17 cellular contexts compared by ENCODE assay signal in genomic region chr19:12464769-12465725, GRCh38. TPM values are rescaled to one million over a fixed set of nuclear protein-coding genes. Genes with fewer than 3 reads are reported as not detected.
A peak's percentile ranks its signal among the peaks of the same experiment; 100 is the strongest.
DNase-seq lines count a peak whose midpoint lies in the region; ATAC-seq, FAIRE-seq and TF ChIP-seq lines count a peak whose summit lies in the region.
"Had no signal": no experiment of that assay in that cellular context is flagged by ENCODE, and none has a peak within 500 bp of the region (broad histone marks: within the 10 kb centered on the region; RNA-seq: fewer than 3 reads in every experiment).

No MANE protein-coding gene starts in this region.

- intact Hi-C loops in GM12878 (cut with micrococcal nuclease; ENCODE audit: unreplicated experiment) = no loop called here

- no TSS peak for BruUV-seq in GM12878 (replicated peaks; lab: Mats Ljungman, UMichigan)

- H3K4me1 ChIP-seq in GM12878 (ENCODE audit: control insufficient read depth, insufficient read depth, low read length) = no peaks in the 10 kb centered on the region
- no peaks in the 10 kb centered on the region for H3K4me1 ChIP-seq in mesendoderm (ENCODE audit: control insufficient read depth, low read depth, low read length)
- no peaks in the 10 kb centered on the region for H3K4me1 ChIP-seq in GM23338 (ENCODE audit: insufficient read depth)
- H3K4me1 ChIP-seq: BE2C had no signal

- H3K9me3 ChIP-seq in GM12878 (replicated peaks; ENCODE audit: control insufficient read depth, insufficient read depth, low read length) = peaks cover 27% of the 10 kb centered on the region

- peaks cover 80% of the 10 kb centered on the region for H3K9me3 Mint-ChIP-seq in GM23338

- no peaks in the 10 kb centered on the region for H3K27me3 Mint-ChIP-seq in GM23338 (ENCODE audit: insufficient read depth, low read depth, poor library complexity)
- H3K27me3 Mint-ChIP-seq: CD4-positive, alpha-beta T cell had no signal

- H2AK5ac ChIP-seq in mesendoderm (ENCODE audit: low read length) = no peak overlapping the region

- TF ChIP-seq POLR2A in GM12878 (IDR thresholded peaks at IDR 0.05; ENCODE audit: low read depth, low read length) = no peak

- H4K20me1 ChIP-seq in GM12878 (ENCODE audit: control insufficient read depth, insufficient read depth) (no peaks in the 10 kb centered on the region), GM23338 (replicated peaks; ENCODE audit: insufficient read depth) (no peaks in the 10 kb centered on the region)

- H4K5ac ChIP-seq in mesendoderm (ENCODE audit: low read length) = no peak overlapping the region

- RAD21 ChIA-PET in GM12878 (lab: Charles Lee; ENCODE audit: unreplicated experiment) = no interaction called here

- no peak overlapping the region for H3K56ac ChIP-seq in mesendoderm (ENCODE audit: low read length)

- no peak overlapping the region for H4K8ac ChIP-seq in mesendoderm (ENCODE audit: low read depth, low read length)

- DNase-seq in Caki2 (ENCODE audit: low read depth) = peak; percentile 18
- no peak for DNase-seq in GM12878 (ENCODE audit: low read depth, low spot score)
- peak; percentile 16 for DNase-seq in mesendoderm
- no peak for DNase-seq in activated naive CD4-positive, alpha-beta T cell treated with Interleukin-2 at 50 U/mL for 16 hours
- DNase-seq in GM23338 (ENCODE audit: low spot score) = no peak
- DNase-seq in HUDEP-2 (lab: John Stamatoyannopoulos, UW; ENCODE audit: unreplicated experiment in 76 of 76) = no peak
- DNase-seq: BE2C; CD4-positive, alpha-beta T cell; COR-L47; DMS 273 treated with DMSO at 0.1 percent for 48 hours; GF-D8; NCI-H1694; NCI-H2081; NCI-H446; NCI-H526 had no signal

- H3K27me3 ChIP-seq in GM12878 (replicated peaks in 1 of 2; ENCODE audit: control insufficient read depth in 2 of 2, insufficient read depth in 2 of 2, low read length in 1 of 2) (no peaks in the 10 kb centered on the region), mesendoderm (ENCODE audit: insufficient read depth, low read length, poor library complexity) (no peaks in the 10 kb centered on the region), GM23338 (ENCODE audit: insufficient read depth) (no peaks in the 10 kb centered on the region)
- H3K27me3 ChIP-seq: BE2C had no signal

- H3K4me3 ChIP-seq in GM12878 = no peak overlapping the region
- no peak overlapping the region for H3K4me3 ChIP-seq in mesendoderm (ENCODE audit: low read length)
- H3K4me3 ChIP-seq in GM23338 = no peak overlapping the region

- CTCF ChIA-PET in GM12878 (lab: Yijun Ruan, JAX) = interaction anchor here (0.7 kb wide), 1 partner anchor 277 kb away, joined by 3 read pairs; no protein-coding TSS in a partner anchor

- ATAC-seq in GM12878 = no peak
- no peak for ATAC-seq in GM23338
- ATAC-seq: Right ventricle myocardium inferior had no signal

- POLR2A ChIA-PET in GM12878 (lab: Charles Lee) = no interaction called here

- TF ChIP-seq CTCF in GM12878 (IDR thresholded peaks at IDR 0.05 in 2 of 3, conservative IDR thresholded peaks at IDR 0.05 in 1 of 3; ENCODE audit: control insufficient read depth in 2 of 3, extremely low read depth in 1 of 3, insufficient read depth in 1 of 3, low read depth in 3 of 3, low read length in 3 of 3) (no peak), GM23338 (conservative IDR thresholded peaks at IDR 0.05; ENCODE audit: low read depth in 2 of 2) (no peak)

- no peak overlapping the region for H3K4ac ChIP-seq in mesendoderm (ENCODE audit: low read depth, low read length)

- no peak overlapping the region for H3K18ac ChIP-seq in mesendoderm (ENCODE audit: low read length)

- no peak overlapping the region for H3K4me3 Mint-ChIP-seq in GM23338
- H3K4me3 Mint-ChIP-seq: CD4-positive, alpha-beta T cell had no signal

- H3K9ac ChIP-seq in GM12878 (ENCODE audit: control insufficient read depth, insufficient read depth, low read length) = no peak overlapping the region
- H3K9ac ChIP-seq in mesendoderm (ENCODE audit: low read length) = no peak overlapping the region

- H2AFZ ChIP-seq in GM12878 (ENCODE audit: control insufficient read depth, low read depth, low read length) (no peak overlapping the region), GM23338 (no peak overlapping the region)

- no peak overlapping the region for H3K4me2 ChIP-seq in GM12878 (ENCODE audit: control insufficient read depth, insufficient read depth)
- H3K4me2 ChIP-seq in mesendoderm (ENCODE audit: low read length) = no peak overlapping the region
- H3K4me2 ChIP-seq in GM23338 = no peak overlapping the region

- no peak overlapping the region for H2BK120ac ChIP-seq in mesendoderm (ENCODE audit: low read depth, low read length)

- H3K27ac Mint-ChIP-seq in GM23338 = no peak overlapping the region
- H3K27ac Mint-ChIP-seq: CD4-positive, alpha-beta T cell had no signal

- TF ChIP-seq RAD21 in Ishikawa (IDR thresholded peaks at IDR 0.05; ENCODE audit: low read depth) (no peak), GM12878 (IDR thresholded peaks at IDR 0.05; ENCODE audit: insufficient read depth, low read depth, low read length) (no peak)

- 85% methylated on average over 9 of the region's 9 CpGs for WGBS in GM12878 (ENCODE audit: insufficient coverage, insufficient replicate concordance, low lambda C conversion rate, missing lambda C conversion rate)
- WGBS in mesendoderm (ENCODE audit: extremely low coverage, insufficient coverage, low lambda C conversion rate) = no CpG with 5 or more reads among the region's 9 CpGs

- peaks cover 60% of the 10 kb centered on the region for H3K36me3 Mint-ChIP-seq in GM23338 (ENCODE audit: low read depth)

- peaks cover 3% of the 10 kb centered on the region; the same call in 1 of the 2 replicates for H3K9me2 ChIP-seq in GM23338 (ENCODE audit: insufficient read depth)

- in situ Hi-C loops in Caki2 (cut with HindIII; ENCODE audit: low pct_unique_long_range_greater_than_20kb, low sequenced_read_pairs) (no loop called here), GM12878 (cut with MboI) (no loop called here)

- SMC1A ChIA-PET in GM12878 (lab: Charles Lee; ENCODE audit: uncharacterized antibody, unreplicated experiment) = no interaction called here

- FAIRE-seq in GM12878 (lab: Jason Lieb, UNC) = no peak

- H3K79me1 ChIP-seq in mesendoderm (ENCODE audit: low read length) = no peaks in the 10 kb centered on the region

- no peak overlapping the region for H3K23ac ChIP-seq in mesendoderm (ENCODE audit: low read length)

- H3K4me1 Mint-ChIP-seq in GM23338 = no peaks in the 10 kb centered on the region

- H2BK15ac ChIP-seq in mesendoderm (replicated peaks; ENCODE audit: low read depth) = no peak overlapping the region

- no peak overlapping the region for H2BK5ac ChIP-seq in mesendoderm (ENCODE audit: low read length)

- H3K27ac ChIP-seq in GM12878 (ENCODE audit: control insufficient read depth, insufficient read depth) = no peak overlapping the region
- H3K27ac ChIP-seq in mesendoderm (ENCODE audit: low read depth, low read length) = no peak overlapping the region
- H3K27ac ChIP-seq in GM23338 (ENCODE audit: low read depth) = no peak overlapping the region

- TF ChIP-seq EP300 in Ishikawa (IDR thresholded peaks at IDR 0.05; ENCODE audit: borderline replicate concordance) (no peak), GM12878 (IDR thresholded peaks at IDR 0.05; ENCODE audit: borderline replicate concordance in 1 of 2, control insufficient read depth in 1 of 2, low read depth in 2 of 2, low read length in 2 of 2) (no peak)

- no peaks in the 10 kb centered on the region for H3K79me2 ChIP-seq in GM12878 (ENCODE audit: control insufficient read depth, insufficient read depth, low read length)
- no peaks in the 10 kb centered on the region for H3K79me2 ChIP-seq in mesendoderm (ENCODE audit: control insufficient read depth, insufficient read depth, low read length)
- no peaks in the 10 kb centered on the region for H3K79me2 ChIP-seq in GM23338 (replicated peaks; ENCODE audit: insufficient read depth)

- H3K36me3 ChIP-seq in GM12878 (ENCODE audit: control insufficient read depth in 2 of 2, insufficient read depth in 2 of 2, low read length in 1 of 2) (peaks cover 0 to 3% of the 10 kb centered on the region in 2 experiments; a peak in 1 of 4 replicates), mesendoderm (ENCODE audit: control insufficient read depth, insufficient read depth, low read length) (no peaks in the 10 kb centered on the region), GM23338 (ENCODE audit: insufficient read depth) (peaks cover 5% of the 10 kb centered on the region; the same call in 1 of the 2 replicates)
- H3K36me3 ChIP-seq: BE2C had no signal

- no peaks in the 10 kb centered on the region for H3F3A ChIP-seq in GM23338 (replicated peaks; ENCODE audit: low read depth)

RNA-seq across cellular contexts. Expression of gene ZNF709, which starts 19.6 kb away (rescaled TPM):
- 1.1 and 5.2 TPM in 2 replicates for total RNA-seq in Caki2 (2014; rRNA removed; shearing (Covaris generic); ENCODE audit: low replicate concordance)
- total RNA-seq in GM12878 (2013; cell fraction: nucleolus; rRNA removed) = 8.1 and 10.1 TPM in 2 replicates
- total RNA-seq in GM12878 (2014; rRNA removed) (1.5 and 2.5 TPM in 2 replicates), GM12878 (2014; rRNA removed; fragmentation: Illumina TruSeq; extraction: Trizol) (2.3 and 2.5 TPM in 2 replicates), GM12878 (2021) (1.3 and 1.7 TPM in 2 replicates)
- 0.97 TPM for polyA plus RNA-seq in GM12878 (2011; ENCODE audit: low read depth)
- polyA plus RNA-seq in GM12878 (2011; rRNA removed) (1.9 and 3.1 TPM in 2 replicates), GM12878 (2014; fragmentation: Illumina TruSeq; extraction: Trizol) (0.57 and 1.00 TPM in 2 replicates), GM12878 (2014; fragmentation: Nextera tagmentation; extraction: Ambion mirVana) (under 1 TPM; 0.27 to 0.56 TPM), GM12878 (2014; rRNA removed) (0.63 and 1.5 TPM in 2 replicates), GM12878 (2016; fragmentation: Nextera tagmentation; extraction: Ambion mirVana) (1 to 10 TPM in 1 of 2 experiments, under 1 TPM in 1; 0.75 to 1.7 TPM), GM23338 (2016; fragmentation: Nextera tagmentation; extraction: Ambion mirVana) (0.82 and 0.94 TPM in 2 replicates)
- 0.80 and 1.2 TPM in 2 replicates for polyA plus RNA-seq in GM12878 (2011; cell fraction: cytosol; rRNA removed)
- polyA plus RNA-seq in GM12878 (2011; cell fraction: nucleus; rRNA removed) = 0.75 and 0.91 TPM in 2 replicates
- polyA plus RNA-seq in GM12878 (2012) = 0.65 and 1.1 TPM in 2 replicates
- polyA minus RNA-seq in GM12878 (2011; rRNA and poly(A)+ RNA removed) = 3.2 and 3.4 TPM in 2 replicates
- 0.80 and 1.2 TPM in 2 replicates for polyA minus RNA-seq in GM12878 (2011; cell fraction: cytosol; rRNA and poly(A)+ RNA removed)
- polyA minus RNA-seq in GM12878 (2011; cell fraction: nucleus; rRNA and poly(A)+ RNA removed) = 1.8 and 2.2 TPM in 2 replicates
- 0.53 TPM for polyA plus RNA-seq in mesendoderm (2013, experiment 1 of 2)
- 0.57 TPM for polyA plus RNA-seq in mesendoderm (2013, experiment 2 of 2)
- 1.8 and 2.7 TPM in 2 replicates for total RNA-seq in GM23338 (2014; rRNA removed; shearing (Covaris generic))

RNA-seq across cellular contexts. Expression of gene ZNF443, which starts 24.2 kb away (rescaled TPM):
- 8.7 and 17.2 TPM in 2 replicates for total RNA-seq in Caki2 (2014; rRNA removed; shearing (Covaris generic); ENCODE audit: low replicate concordance)
- total RNA-seq in GM12878 (2013; cell fraction: nucleolus; rRNA removed) = 24.1 and 25.2 TPM in 2 replicates
- total RNA-seq in GM12878 (2014; rRNA removed) (3.6 and 4.0 TPM in 2 replicates), GM12878 (2014; rRNA removed; fragmentation: Illumina TruSeq; extraction: Trizol) (5.8 and 6.0 TPM in 2 replicates), GM12878 (2021) (3.9 and 4.2 TPM in 2 replicates)
- polyA plus RNA-seq in GM12878 (2011; ENCODE audit: low read depth) = 0.92 TPM
- polyA plus RNA-seq in GM12878 (2011; rRNA removed) (9.1 and 14.2 TPM in 2 replicates), GM12878 (2014; fragmentation: Illumina TruSeq; extraction: Trizol) (3.4 and 4.1 TPM in 2 replicates), GM12878 (2014; fragmentation: Nextera tagmentation; extraction: Ambion mirVana) (1 to 10 TPM; 3.0 to 4.5 TPM), GM12878 (2014; rRNA removed) (1.8 and 2.1 TPM in 2 replicates), GM12878 (2016; fragmentation: Nextera tagmentation; extraction: Ambion mirVana) (1 to 10 TPM; 3.0 to 4.1 TPM), GM23338 (2016; fragmentation: Nextera tagmentation; extraction: Ambion mirVana) (4.3 and 5.4 TPM in 2 replicates)
- polyA plus RNA-seq in GM12878 (2011; cell fraction: cytosol; rRNA removed) = 3.1 and 3.2 TPM in 2 replicates
- polyA plus RNA-seq in GM12878 (2011; cell fraction: nucleus; rRNA removed) = 6.1 and 6.9 TPM in 2 replicates
- 1.2 and 1.9 TPM in 2 replicates for polyA plus RNA-seq in GM12878 (2012)
- polyA minus RNA-seq in GM12878 (2011; rRNA and poly(A)+ RNA removed) = 10.4 and 15.9 TPM in 2 replicates
- 4.8 and 6.0 TPM in 2 replicates for polyA minus RNA-seq in GM12878 (2011; cell fraction: cytosol; rRNA and poly(A)+ RNA removed)
- 8.0 and 11.5 TPM in 2 replicates for polyA minus RNA-seq in GM12878 (2011; cell fraction: nucleus; rRNA and poly(A)+ RNA removed)
- 2.3 TPM for polyA plus RNA-seq in mesendoderm (2013, experiment 1 of 2)
- 2.5 TPM for polyA plus RNA-seq in mesendoderm (2013, experiment 2 of 2)
- total RNA-seq in GM23338 (2014; rRNA removed; shearing (Covaris generic)) = 9.6 and 10.0 TPM in 2 replicates

Comparison
In these comparisons a context has a peak if more than half of its experiments do, and no peak if none do; other contexts are left out.
1. DNase-seq: peak in Caki2 (single experiment) and mesendoderm (single experiment); none in GM12878 (single experiment), activated naive CD4-positive, alpha-beta T cell treated with Interleukin-2 at 50 U/mL for 16 hours (single experiment), GM23338 (single experiment) and HUDEP-2 (0 of 76).